ENCODE assay signal across 1 cellular context in genomic region chr4:5719329-5720055, GRCh38.
TF ChIP-seq lines count a peak whose summit lies in the region.

No MANE protein-coding gene starts in this region.

TF ChIP-seq in WTC11, 78 proteins besides CTCF, POLR2A, EP300 and RAD21 (continued from another document):
- TF ChIP-seq, protein P1, sequence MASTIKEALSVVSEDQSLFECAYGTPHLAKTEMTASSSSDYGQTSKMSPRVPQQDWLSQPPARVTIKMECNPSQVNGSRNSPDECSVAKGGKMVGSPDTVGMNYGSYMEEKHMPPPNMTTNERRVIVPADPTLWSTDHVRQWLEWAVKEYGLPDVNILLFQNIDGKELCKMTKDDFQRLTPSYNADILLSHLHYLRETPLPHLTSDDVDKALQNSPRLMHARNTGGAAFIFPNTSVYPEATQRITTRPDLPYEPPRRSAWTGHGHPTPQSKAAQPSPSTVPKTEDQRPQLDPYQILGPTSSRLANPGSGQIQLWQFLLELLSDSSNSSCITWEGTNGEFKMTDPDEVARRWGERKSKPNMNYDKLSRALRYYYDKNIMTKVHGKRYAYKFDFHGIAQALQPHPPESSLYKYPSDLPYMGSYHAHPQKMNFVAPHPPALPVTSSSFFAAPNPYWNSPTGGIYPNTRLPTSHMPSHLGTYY (CRISPR knock-in tag; IDR thresholded peaks at IDR 0.05): no peak
- no peak for TF ChIP-seq TCF7 (CRISPR knock-in tag; IDR thresholded peaks at IDR 0.05; ENCODE audit: low read depth)
- no peak for TF ChIP-seq IRF1 (CRISPR knock-in tag; IDR thresholded peaks at IDR 0.05)
- no peak for TF ChIP-seq ZNF317 (CRISPR knock-in tag; IDR thresholded peaks at IDR 0.05; ENCODE audit: borderline replicate concordance, low read depth)
- TF ChIP-seq, protein P2, sequence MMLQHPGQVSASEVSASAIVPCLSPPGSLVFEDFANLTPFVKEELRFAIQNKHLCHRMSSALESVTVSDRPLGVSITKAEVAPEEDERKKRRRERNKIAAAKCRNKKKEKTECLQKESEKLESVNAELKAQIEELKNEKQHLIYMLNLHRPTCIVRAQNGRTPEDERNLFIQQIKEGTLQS (CRISPR knock-in tag; conservative IDR thresholded peaks at IDR 0.05): no peak
- TF ChIP-seq, protein P3, sequence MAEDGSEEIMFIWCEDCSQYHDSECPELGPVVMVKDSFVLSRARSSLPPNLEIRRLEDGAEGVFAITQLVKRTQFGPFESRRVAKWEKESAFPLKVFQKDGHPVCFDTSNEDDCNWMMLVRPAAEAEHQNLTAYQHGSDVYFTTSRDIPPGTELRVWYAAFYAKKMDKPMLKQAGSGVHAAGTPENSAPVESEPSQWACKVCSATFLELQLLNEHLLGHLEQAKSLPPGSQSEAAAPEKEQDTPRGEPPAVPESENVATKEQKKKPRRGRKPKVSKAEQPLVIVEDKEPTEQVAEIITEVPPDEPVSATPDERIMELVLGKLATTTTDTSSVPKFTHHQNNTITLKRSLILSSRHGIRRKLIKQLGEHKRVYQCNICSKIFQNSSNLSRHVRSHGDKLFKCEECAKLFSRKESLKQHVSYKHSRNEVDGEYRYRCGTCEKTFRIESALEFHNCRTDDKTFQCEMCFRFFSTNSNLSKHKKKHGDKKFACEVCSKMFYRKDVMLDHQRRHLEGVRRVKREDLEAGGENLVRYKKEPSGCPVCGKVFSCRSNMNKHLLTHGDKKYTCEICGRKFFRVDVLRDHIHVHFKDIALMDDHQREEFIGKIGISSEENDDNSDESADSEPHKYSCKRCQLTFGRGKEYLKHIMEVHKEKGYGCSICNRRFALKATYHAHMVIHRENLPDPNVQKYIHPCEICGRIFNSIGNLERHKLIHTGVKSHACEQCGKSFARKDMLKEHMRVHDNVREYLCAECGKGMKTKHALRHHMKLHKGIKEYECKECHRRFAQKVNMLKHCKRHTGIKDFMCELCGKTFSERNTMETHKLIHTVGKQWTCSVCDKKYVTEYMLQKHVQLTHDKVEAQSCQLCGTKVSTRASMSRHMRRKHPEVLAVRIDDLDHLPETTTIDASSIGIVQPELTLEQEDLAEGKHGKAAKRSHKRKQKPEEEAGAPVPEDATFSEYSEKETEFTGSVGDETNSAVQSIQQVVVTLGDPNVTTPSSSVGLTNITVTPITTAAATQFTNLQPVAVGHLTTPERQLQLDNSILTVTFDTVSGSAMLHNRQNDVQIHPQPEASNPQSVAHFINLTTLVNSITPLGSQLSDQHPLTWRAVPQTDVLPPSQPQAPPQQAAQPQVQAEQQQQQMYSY (CRISPR knock-in tag; IDR thresholded peaks at IDR 0.05): no peak
- no peak for TF ChIP-seq ZNF671 (CRISPR knock-in tag; IDR thresholded peaks at IDR 0.05)
- no peak for TF ChIP-seq SP1 (CRISPR knock-in tag; conservative IDR thresholded peaks at IDR 0.05)
- TF ChIP-seq ETV6 (CRISPR knock-in tag; IDR thresholded peaks at IDR 0.05): no peak
- TF ChIP-seq GABPB1 (CRISPR knock-in tag; IDR thresholded peaks at IDR 0.05): no peak
- no peak for TF ChIP-seq RELA (CRISPR knock-in tag; IDR thresholded peaks at IDR 0.05; ENCODE audit: borderline replicate concordance)
- TF ChIP-seq JAZF1 (CRISPR knock-in tag; IDR thresholded peaks at IDR 0.05): no peak
- no peak for TF ChIP-seq ELF4 (CRISPR knock-in tag; IDR thresholded peaks at IDR 0.05; ENCODE audit: low read depth)
